In the genomic region with DNA sequence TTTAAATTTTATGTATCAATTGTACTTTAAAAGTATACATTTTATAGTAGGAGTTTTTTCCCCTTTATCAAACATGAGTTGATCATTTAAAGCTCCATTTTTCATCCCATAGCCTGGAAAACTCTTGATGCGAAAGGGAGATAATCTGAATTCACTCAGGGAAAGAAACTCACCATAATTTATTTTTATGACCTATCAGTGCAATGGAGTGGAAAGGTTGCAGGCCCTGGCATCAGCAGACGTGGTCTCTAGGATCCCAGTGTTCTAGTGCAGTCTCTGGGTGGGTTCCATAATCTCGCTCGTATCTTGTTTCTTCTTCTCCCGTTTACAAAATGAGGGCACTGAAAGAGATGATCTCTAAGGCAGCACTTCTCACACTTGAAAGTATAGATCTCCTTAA, we compare ENCODE assay signal across 29 cellular contexts.
"Had no signal": no experiment of that assay in that cellular context is flagged by ENCODE, and none has a peak within 500 bp of the region (broad histone marks: within the 10 kb centered on the region; RNA-seq: fewer than 3 reads in every experiment).

No MANE protein-coding gene starts in this region.

- ATAC-seq: activated T-cell treated with anti-CD3 and anti-CD28 coated beads, Interleukin-2, amount 50 U/mL, for 72 hours; PC-3 had no signal

- FAIRE-seq: RCC 7860 had no signal

- H3K4me1 ChIP-seq: adrenal gland, breast epithelium had no signal

- H3K4me3 Mint-ChIP-seq: activated CD4-positive, alpha-beta memory T cell treated with anti-CD3 and anti-CD28 coated beads for 36 hours; activated CD4-positive, alpha-beta T cell treated with anti-CD3 and anti-CD28 coated beads, Interleukin-2, amount 10 ng/mL, durations not matched to agents 7 days and 5 days; activated naive CD8-positive, alpha-beta T cell treated with anti-CD3 and anti-CD28 coated beads, Interleukin-2, amount 10 ng/mL, durations not matched to agents 7 days and 5 days; activated T-cell treated with anti-CD3 and anti-CD28 coated beads, Interleukin-2, amount 50 U/mL, for 72 hours had no signal

- H3K36me3 ChIP-seq: adrenal gland, breast epithelium, SJSA1 had no signal

- H3K27me3 ChIP-seq: adrenal gland, breast epithelium, SJSA1 had no signal

- H3K27me3 Mint-ChIP-seq: activated naive CD8-positive, alpha-beta T cell treated with anti-CD3 and anti-CD28 coated beads, Interleukin-2, amount 10 ng/mL, durations not matched to agents 7 days and 5 days had no signal

- H3K4me3 ChIP-seq: adrenal gland, breast epithelium, SJSA1 had no signal

- H3K27ac Mint-ChIP-seq: activated CD4-positive, alpha-beta memory T cell treated with anti-CD3 and anti-CD28 coated beads for 36 hours; activated CD4-positive, alpha-beta T cell treated with anti-CD3 and anti-CD28 coated beads, Interleukin-2, amount 10 ng/mL, durations not matched to agents 7 days and 5 days; activated T-cell treated with anti-CD3 and anti-CD28 coated beads, Interleukin-2, amount 50 U/mL, for 72 hours; activated T-helper 2 cell treated with anti-CD3 and anti-CD28 coated beads, Interferon-gamma antibody, Interleukin-2, Interleukin-4, amounts not matched to agents 10 μg/mL and 5 μg/mL and 100 μg/mL, durations not matched to agents 14 hours and 24 hours and 36 hours had no signal

- H3K27ac ChIP-seq: adrenal gland, breast epithelium, SJSA1, VCaP had no signal

- DNase-seq: activated CD4-positive, alpha-beta memory T cell treated with anti-CD3 and anti-CD28 coated beads for 36 hours; activated CD4-positive, alpha-beta T cell treated with anti-CD3 and anti-CD28 coated beads, Interleukin-2, amount 10 ng/mL, durations not matched to agents 7 days and 5 days; activated CD4-positive, CD25-positive, alpha-beta regulatory T cell; activated CD8-positive, alpha-beta memory T cell treated with anti-CD3 and anti-CD28 coated beads for 24 hours; activated gamma-delta T cell treated with Interleukin-2 at 50 U/mL for 16 hours; activated naive CD4-positive, alpha-beta T cell treated with anti-CD3 and anti-CD28 coated beads, Interleukin-2, amount 50 U/mL, for 16 hours; activated naive CD8-positive, alpha-beta T cell treated with anti-CD3 and anti-CD28 coated beads, Interleukin-2, amount 10 ng/mL, durations not matched to agents 7 days and 5 days; activated T-cell treated with anti-CD3 and anti-CD28 coated beads for 4 hours; activated T-cell treated with anti-CD3 and anti-CD28 coated beads, Interleukin-2, amount 50 U/mL, for 72 hours; adrenal gland; anterior cingulate cortex; caudate nucleus; MM.1S; NCI-H1105; NCI-H1436; NCI-H1694 treated with DMSO at 0.1 percent for 48 hours; NCI-H2029 treated with DMSO at 0.1 percent for 48 hours; NCI-H510A treated with DMSO at 0.1 percent for 48 hours; NCI-H69; NK-92 treated with Interleukin-12 subunit alpha and Interleukin-12 subunit beta, amount 100 ng/mL, for 24 hours; PC-3; SHP77; T-helper 2 cell; T1000 had no signal

- H3K9me3 ChIP-seq: adrenal gland, breast epithelium, SJSA1 had no signal
